7 cellular contexts compared by ENCODE assay signal in the genomic region with DNA sequence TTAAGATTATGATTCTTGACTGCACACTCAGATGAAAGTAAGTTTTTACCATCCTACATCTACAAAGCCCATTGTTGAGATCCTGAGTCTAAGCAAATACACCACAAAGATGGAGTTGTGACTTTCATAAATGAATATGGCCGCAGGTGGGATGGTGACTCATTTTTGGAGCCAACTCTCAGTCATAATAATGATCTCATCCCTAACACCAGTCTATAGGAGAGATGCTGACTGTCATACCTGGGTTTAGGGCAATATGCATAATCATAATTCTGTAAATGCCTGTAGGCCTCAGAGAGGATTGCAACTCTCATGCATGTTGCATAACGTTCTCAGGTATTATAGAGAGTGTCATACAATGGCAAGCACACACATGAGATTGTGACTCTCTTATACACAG. TPM values are rescaled to one million over a fixed set of nuclear protein-coding genes. Genes with fewer than 3 reads are reported as not detected.
"Had no signal": no experiment of that assay in that cellular context is flagged by ENCODE, and none has a peak within 500 bp of the region (broad histone marks: within the 10 kb centered on the region; RNA-seq: fewer than 3 reads in every experiment).

No MANE protein-coding gene starts in this region.

RNA-seq across cellular contexts. Expression of a gene that starts 10.7 kb away (rescaled TPM):
- total RNA-seq: GM23248, H4, H7, HFFc6, HT-29, IMR-90, K562 had no signal
